ENCODE assay signal across 25 cellular contexts in genomic region chr2:145538661-145539319, GRCh38.
"Had no signal": no experiment of that assay in that cellular context is flagged by ENCODE, and none has a peak within 500 bp of the region (broad histone marks: within the 10 kb centered on the region; RNA-seq: fewer than 3 reads in every experiment).

No MANE protein-coding gene starts in this region.

- DNase-seq: activated B cell treated with CpG ODN at 0.5 μM for 24 hours; activated CD4-positive, alpha-beta T cell treated with anti-CD3 and anti-CD28 coated beads for 1 hour; activated CD4-positive, alpha-beta T cell treated with anti-CD3 and anti-CD28 coated beads, Interleukin-2, amount 10 ng/mL, durations not matched to agents 24 days and 14 days; activated CD4-positive, alpha-beta T cell treated with anti-CD3 and anti-CD28 coated beads, Interleukin-2, amount 50 U/mL, for 48 hours; activated CD8-positive, alpha-beta memory T cell treated with anti-CD3 and anti-CD28 coated beads for 24 hours; activated gamma-delta T cell; activated naive CD4-positive, alpha-beta T cell treated with anti-CD3 and anti-CD28 coated beads, Interleukin-2, amount 10 ng/mL, durations not matched to agents 7 days and 5 days; activated naive CD8-positive, alpha-beta T cell treated with anti-CD3 and anti-CD28 coated beads for 36 hours; activated T-cell treated with anti-CD3 and anti-CD28 coated beads, Interleukin-2, amount 50 U/mL, for 48 hours; adrenal gland; body of pancreas; central memory CD4-positive, alpha-beta T cell; KG1; NCI-H1048; NCI-H1930; NCI-H510A treated with DMSO at 0.1 percent for 48 hours; NCI-H69; Peyer's patch; SHP77; T-helper 17 cell; T-helper 9 cell had no signal

- H3K36me3 ChIP-seq: adrenal gland, ascending aorta, Peyer's patch had no signal

- H3K27me3 ChIP-seq: adrenal gland, ascending aorta, body of pancreas, Peyer's patch had no signal

- H3K4me3 ChIP-seq: adrenal gland, ascending aorta, body of pancreas, Peyer's patch had no signal

- H3K27me3 Mint-ChIP-seq: activated B cell treated with CpG ODN at 0.5 μM for 24 hours; activated CD4-positive, alpha-beta T cell treated with anti-CD3 and anti-CD28 coated beads, Interleukin-2, amount 10 ng/mL, durations not matched to agents 24 days and 14 days; activated naive CD4-positive, alpha-beta T cell treated with anti-CD3 and anti-CD28 coated beads, Interleukin-2, amount 10 ng/mL, durations not matched to agents 7 days and 5 days; activated naive CD8-positive, alpha-beta T cell treated with anti-CD3 and anti-CD28 coated beads for 36 hours; activated T-helper 17 cell treated with anti-CD3 and anti-CD28 coated beads, Interleukin-2, amount 50 U/mL, for 72 hours; IgD-negative memory B cell; T-helper 17 cell had no signal

- H3K4me1 ChIP-seq: adrenal gland, ascending aorta, body of pancreas, Peyer's patch had no signal

- H3K9me3 ChIP-seq: adrenal gland, ascending aorta, body of pancreas, Peyer's patch had no signal

- H3K4me3 Mint-ChIP-seq: activated B cell treated with CpG ODN at 0.5 μM for 24 hours; activated CD4-positive, alpha-beta T cell treated with anti-CD3 and anti-CD28 coated beads, Interleukin-2, amount 10 ng/mL, durations not matched to agents 24 days and 14 days; activated naive CD4-positive, alpha-beta T cell treated with anti-CD3 and anti-CD28 coated beads, Interleukin-2, amount 10 ng/mL, durations not matched to agents 7 days and 5 days; activated naive CD8-positive, alpha-beta T cell treated with anti-CD3 and anti-CD28 coated beads for 36 hours; activated T-helper 17 cell treated with anti-CD3 and anti-CD28 coated beads, Interleukin-2, amount 50 U/mL, for 72 hours; IgD-negative memory B cell; T-helper 17 cell had no signal

- ATAC-seq: activated T-helper 17 cell treated with anti-CD3 and anti-CD28 coated beads, Interleukin-2, amount 50 U/mL, for 72 hours; body of pancreas; T-helper 17 cell had no signal

- H3K27ac Mint-ChIP-seq: activated B cell treated with CpG ODN at 0.5 μM for 24 hours; activated CD4-positive, alpha-beta T cell treated with anti-CD3 and anti-CD28 coated beads, Interleukin-2, amount 10 ng/mL, durations not matched to agents 24 days and 14 days; activated naive CD4-positive, alpha-beta T cell treated with anti-CD3 and anti-CD28 coated beads, Interleukin-2, amount 10 ng/mL, durations not matched to agents 7 days and 5 days; activated naive CD8-positive, alpha-beta T cell treated with anti-CD3 and anti-CD28 coated beads for 36 hours; activated T-helper 17 cell treated with anti-CD3 and anti-CD28 coated beads, Interleukin-2, amount 50 U/mL, for 72 hours; IgD-negative memory B cell; T-helper 17 cell had no signal

- H3K27ac ChIP-seq: adrenal gland, ascending aorta, body of pancreas, Peyer's patch, RWPE1 had no signal

- H3K4me1 Mint-ChIP-seq: activated B cell treated with CpG ODN at 0.5 μM for 24 hours; activated CD4-positive, alpha-beta T cell treated with anti-CD3 and anti-CD28 coated beads, Interleukin-2, amount 10 ng/mL, durations not matched to agents 24 days and 14 days; activated naive CD4-positive, alpha-beta T cell treated with anti-CD3 and anti-CD28 coated beads, Interleukin-2, amount 10 ng/mL, durations not matched to agents 7 days and 5 days; activated naive CD8-positive, alpha-beta T cell treated with anti-CD3 and anti-CD28 coated beads for 36 hours; activated T-helper 17 cell treated with anti-CD3 and anti-CD28 coated beads, Interleukin-2, amount 50 U/mL, for 72 hours; IgD-negative memory B cell; T-helper 17 cell had no signal

- H3K9me3 Mint-ChIP-seq: activated B cell treated with CpG ODN at 0.5 μM for 24 hours; activated CD4-positive, alpha-beta T cell treated with anti-CD3 and anti-CD28 coated beads, Interleukin-2, amount 10 ng/mL, durations not matched to agents 24 days and 14 days; activated naive CD4-positive, alpha-beta T cell treated with anti-CD3 and anti-CD28 coated beads, Interleukin-2, amount 10 ng/mL, durations not matched to agents 7 days and 5 days; activated naive CD8-positive, alpha-beta T cell treated with anti-CD3 and anti-CD28 coated beads for 36 hours; activated T-helper 17 cell treated with anti-CD3 and anti-CD28 coated beads, Interleukin-2, amount 50 U/mL, for 72 hours had no signal
